Comparison of ENCODE assay signal across 22 cellular contexts in genomic region chr12:50127546-50127945, GRCh38. TPM values are rescaled to one million over a fixed set of nuclear protein-coding genes. Genes with fewer than 3 reads are reported as not detected.
DNase-seq lines count a peak whose midpoint lies in the region; ATAC-seq, FAIRE-seq and TF ChIP-seq lines count a peak whose summit lies in the region.
"Had no signal": no experiment of that assay in that cellular context is flagged by ENCODE, and none has a peak within 500 bp of the region (broad histone marks: within the 10 kb centered on the region; RNA-seq: fewer than 3 reads in every experiment).

No MANE protein-coding gene starts in this region.

- no TSS peak for BruUV-seq in K562 (replicated peaks; lab: Mats Ljungman, UMichigan)

- H3K9me3 ChIP-seq in right atrium auricular region, result no peaks in the 10 kb centered on the region
- no peaks in the 10 kb centered on the region; the same call in 1 of the 2 replicates for H3K9me3 ChIP-seq in K562 (replicated peaks; ENCODE audit: control insufficient read depth, insufficient read depth, low read depth, low read length)
- H3K9me3 ChIP-seq: spleen had no signal

- no peak overlapping the region for H3K4me3 ChIP-seq in right atrium auricular region
- H3K4me3 ChIP-seq in K562, result no peak overlapping the region
- H3K4me3 ChIP-seq: spleen had no signal

- TF ChIP-seq EP300 in K562 (IDR thresholded peaks at IDR 0.05; ENCODE audit: low read length), result no peak

- no peak for TF ChIP-seq CTCF in right atrium auricular region (IDR thresholded peaks at IDR 0.05)
- TF ChIP-seq CTCF in K562 (IDR thresholded peaks at IDR 0.05 in 2 of 3, conservative IDR thresholded peaks at IDR 0.05 in 1 of 3; ENCODE audit: insufficient read depth in 2 of 3, low read depth in 1 of 3, low read length in 3 of 3), result no peak

- DNase-seq in Right ventricle myocardium inferior (ENCODE audit: missing footprints), result no peak
- DNase-seq in right atrium auricular region (ENCODE audit: low spot score), result no peak
- DNase-seq in NCI-H2029 treated with DMSO at 0.1 percent for 48 hours (lab: John Stamatoyannopoulos, UW), result peak; percentile 86
- DNase-seq in K562 (ENCODE audit: extremely low read depth in 1 of 4, low spot score in 3 of 4), result no peak
- DNase-seq in stimulated activated effector memory CD8-positive, alpha-beta T cell treated with anti-CD3 and anti-CD28 coated beads, Interleukin-12 subunit alpha, Interleukin-12 subunit beta, amount 100 ng/mL, for 72 hours (ENCODE audit: low spot score in 2 of 2), result no peak
- DNase-seq in ACHN, result no peak
- DNase-seq in activated gamma-delta T cell (lab: John Stamatoyannopoulos, UW), result no peak
- DNase-seq: activated CD4-positive, alpha-beta memory T cell treated with anti-CD3 and anti-CD28 coated beads for 36 hours; amygdala; effector memory CD8-positive, alpha-beta T cell; IMR-90; mesendoderm; MM.1S; NCI-H2081 treated with DMSO at 0.1 percent for 48 hours; spleen; stimulated activated CD8-positive, alpha-beta memory T cell treated with anti-CD3 and anti-CD28 coated beads, Interleukin-4, amount 100 ng/mL, for 48 hours; SW 1271 had no signal

- CTCF ChIA-PET in K562 (lab: Yijun Ruan, JAX; ENCODE audit: low intra/inter-chr PET ratio), result interaction anchor here (1.3 kb wide), 1 partner anchor 53 kb away, joined by 4 read pairs; no protein-coding TSS in a partner anchor

- no peaks in the 10 kb centered on the region for H3K9me3 Mint-ChIP-seq in stimulated activated effector memory CD8-positive, alpha-beta T cell treated with anti-CD3 and anti-CD28 coated beads, Interleukin-12 subunit alpha, Interleukin-12 subunit beta, amount 100 ng/mL, for 72 hours
- H3K9me3 Mint-ChIP-seq: activated CD4-positive, alpha-beta memory T cell treated with anti-CD3 and anti-CD28 coated beads for 36 hours; activated T-helper 2 cell treated with anti-CD3 and anti-CD28 coated beads, Interferon-gamma antibody, Interleukin-2, Interleukin-4, amounts not matched to agents 10 μg/mL and 5 μg/mL and 100 μg/mL, durations not matched to agents 14 hours and 24 hours and 36 hours; effector memory CD8-positive, alpha-beta T cell had no signal

- no peaks in the 10 kb centered on the region for H4K20me1 ChIP-seq in K562 (replicated peaks; ENCODE audit: control insufficient read depth, insufficient read depth, low read length)

- intact Hi-C loops in Right ventricle myocardium inferior (cut with DNase I) (no loop called here), K562 (cut with micrococcal nuclease) (no loop called here)

- H3K4me2 ChIP-seq in K562 (ENCODE audit: insufficient read depth, low read length), result no peak overlapping the region

- ATAC-seq in Right ventricle myocardium inferior, result peak; percentile 74
- ATAC-seq in K562, result peak; percentile 42; the same call in 2 of the 3 replicates
- ATAC-seq in stimulated activated effector memory CD8-positive, alpha-beta T cell treated with anti-CD3 and anti-CD28 coated beads, Interleukin-12 subunit alpha, Interleukin-12 subunit beta, amount 100 ng/mL, for 72 hours, result no peak
- ATAC-seq in GM18867 (IDR thresholded peaks at IDR 0.05; ENCODE audit: unreplicated experiment), result no peak
- ATAC-seq: effector memory CD8-positive, alpha-beta T cell had no signal

- no peak for TF ChIP-seq RAD21 in K562 (CRISPR knock-in tag; conservative IDR thresholded peaks at IDR 0.05 in 1 of 2, IDR thresholded peaks at IDR 0.05 in 1 of 2)

- FAIRE-seq in K562 (lab: Jason Lieb, UNC), result no peak
- FAIRE-seq: D721Med had no signal

- no peak overlapping the region for H2AFZ ChIP-seq in K562 (ENCODE audit: low read depth, low read length)

- in situ Hi-C loops in K562 (cut with MboI), result no loop called here
- in situ Hi-C loops in ACHN (cut with HindIII; ENCODE audit: low pct_ligation_motif_present, low pct_unique_long_range_greater_than_20kb, low sequenced_read_pairs), result no loop called here

- no peaks in the 10 kb centered on the region for H3K27me3 ChIP-seq in right atrium auricular region
- H3K27me3 ChIP-seq in K562 (ENCODE audit: control insufficient read depth in 2 of 2, insufficient read depth in 2 of 2, low read length in 2 of 2), result no peaks in the 10 kb centered on the region
- H3K27me3 ChIP-seq: spleen had no signal

- H3K27ac Mint-ChIP-seq in stimulated activated effector memory CD8-positive, alpha-beta T cell treated with anti-CD3 and anti-CD28 coated beads, Interleukin-12 subunit alpha, Interleukin-12 subunit beta, amount 100 ng/mL, for 72 hours, result peak overlapping the region; percentile 81
- H3K27ac Mint-ChIP-seq: activated CD4-positive, alpha-beta memory T cell treated with anti-CD3 and anti-CD28 coated beads for 36 hours; activated T-helper 2 cell treated with anti-CD3 and anti-CD28 coated beads, Interferon-gamma antibody, Interleukin-2, Interleukin-4, amounts not matched to agents 10 μg/mL and 5 μg/mL and 100 μg/mL, durations not matched to agents 14 hours and 24 hours and 36 hours had no signal

- H3K9ac ChIP-seq in K562 (ENCODE audit: insufficient read depth in 1 of 2, low read depth in 2 of 2, low read length in 2 of 2), result no peak overlapping the region

- POLR2A ChIA-PET in K562 (lab: Yijun Ruan, JAX), result interaction anchor here (0.7 to 2.6 kb wide), 4 partner anchors 11 to 1115 kb away, joined by 4 to 15 read pairs (median 6); partner anchors contain the start of genes CERS5 and COX14

- no peaks in the 10 kb centered on the region for H3K79me2 ChIP-seq in K562 (ENCODE audit: control insufficient read depth, insufficient read depth, low read length)

- no peak for TF ChIP-seq POLR2A in K562 (conservative IDR thresholded peaks at IDR 0.05)

- no peak overlapping the region for H3K4me3 Mint-ChIP-seq in stimulated activated effector memory CD8-positive, alpha-beta T cell treated with anti-CD3 and anti-CD28 coated beads, Interleukin-12 subunit alpha, Interleukin-12 subunit beta, amount 100 ng/mL, for 72 hours
- H3K4me3 Mint-ChIP-seq: activated CD4-positive, alpha-beta memory T cell treated with anti-CD3 and anti-CD28 coated beads for 36 hours; effector memory CD8-positive, alpha-beta T cell had no signal

- H3K27ac ChIP-seq in right atrium auricular region (no peak overlapping the region), K562 (ENCODE audit: extremely low read depth, low read depth, low read length) (no peak overlapping the region)
- H3K27ac ChIP-seq: HL-60, spleen had no signal

- H3K9me1 ChIP-seq in K562 (ENCODE audit: control insufficient read depth, insufficient read depth, low read length), result no peaks in the 10 kb centered on the region

- H3K4me1 Mint-ChIP-seq in stimulated activated effector memory CD8-positive, alpha-beta T cell treated with anti-CD3 and anti-CD28 coated beads, Interleukin-12 subunit alpha, Interleukin-12 subunit beta, amount 100 ng/mL, for 72 hours, result peaks cover 22% of the 10 kb centered on the region

- H3K36me3 ChIP-seq in right atrium auricular region (peaks cover 39% of the 10 kb centered on the region), K562 (ENCODE audit: control insufficient read depth, insufficient read depth, low read length) (peaks cover 51% of the 10 kb centered on the region)

- no peaks in the 10 kb centered on the region for H3K4me1 ChIP-seq in right atrium auricular region
- no peaks in the 10 kb centered on the region for H3K4me1 ChIP-seq in K562 (replicated peaks in 1 of 2; ENCODE audit: control insufficient read depth in 2 of 2, insufficient read depth in 2 of 2, low read length in 2 of 2)

- peaks cover 97% of the 10 kb centered on the region for H3K36me3 Mint-ChIP-seq in stimulated activated effector memory CD8-positive, alpha-beta T cell treated with anti-CD3 and anti-CD28 coated beads, Interleukin-12 subunit alpha, Interleukin-12 subunit beta, amount 100 ng/mL, for 72 hours

- WGBS in K562 (ENCODE audit: insufficient coverage, low coverage, missing lambda C conversion rate), result 50% methylated on average over 2 of the region's 2 CpGs

RNA-seq across cellular contexts. Expression of gene COX14, which starts 15.5 kb away (rescaled TPM):
- total RNA-seq in Right ventricle myocardium inferior (234 TPM), right atrium auricular region (100 to 1,000 TPM; 139 to 181 TPM), K562 (2014; rRNA removed) (53.4 and 63.4 TPM in 2 replicates), K562 (2014; rRNA removed; fragmentation: Illumina TruSeq; extraction: Trizol) (46.3 and 50.9 TPM in 2 replicates), K562 (2015; rRNA removed; fragmentation: Illumina TruSeq; extraction: Trizol) (40.9 and 44.8 TPM in 2 replicates), K562 (2021) (51.7 and 65.1 TPM in 2 replicates)
- total RNA-seq in K562 (2011; cell fraction: chromatin; rRNA removed; ENCODE audit: low replicate concordance), result 10.7 and 19.2 TPM in 2 replicates
- 22.3 and 29.3 TPM in 2 replicates for total RNA-seq in K562 (2011; cell fraction: nucleolus; rRNA removed)
- 18.2 and 26.1 TPM in 2 replicates for total RNA-seq in K562 (2011; cell fraction: nucleoplasm; rRNA removed)
- polyA plus RNA-seq in K562 (2011; rRNA removed) (79.2 and 82.6 TPM in 2 replicates), K562 (2014; fragmentation: Illumina TruSeq; extraction: Trizol) (44.4 and 45.6 TPM in 2 replicates), K562 (2014; fragmentation: Nextera tagmentation; extraction: Ambion mirVana) (100 to 1,000 TPM; 259 to 269 TPM), K562 (2014; rRNA removed) (78.2 and 78.5 TPM in 2 replicates)
- 99.8 and 123 TPM in 2 replicates for polyA plus RNA-seq in K562 (2011; cell fraction: cytosol; rRNA removed)
- polyA plus RNA-seq in K562 (2011; cell fraction: nucleus; rRNA removed), result 34.9 and 36.3 TPM in 2 replicates
- polyA plus RNA-seq in K562 (2012), result 80.4 and 81.0 TPM in 2 replicates
- polyA minus RNA-seq in K562 (2011; rRNA and poly(A)+ RNA removed), result 20.7 and 20.8 TPM in 2 replicates
- 8.3 and 12.1 TPM in 2 replicates for polyA minus RNA-seq in K562 (2011; cell fraction: cytosol; rRNA and poly(A)+ RNA removed)
- 7.4 and 8.0 TPM in 2 replicates for polyA minus RNA-seq in K562 (2011; cell fraction: nucleus; rRNA and poly(A)+ RNA removed)

RNA-seq across cellular contexts. Expression of gene GPD1, which starts 23.7 kb away (rescaled TPM):
- total RNA-seq in Right ventricle myocardium inferior (51.1 TPM), right atrium auricular region (10 to 100 TPM in 1 of 2 donors, 1 to 10 TPM in 1; 8.8 to 38.7 TPM), K562 (2014; rRNA removed) (1.00 and 1.1 TPM in 2 replicates), K562 (2014; rRNA removed; fragmentation: Illumina TruSeq; extraction: Trizol) (0.35 and 0.47 TPM in 2 replicates), K562 (2015; rRNA removed; fragmentation: Illumina TruSeq; extraction: Trizol) (0.40 and 0.45 TPM in 2 replicates), K562 (2021) (0.55 and 0.67 TPM in 2 replicates)
- total RNA-seq in K562 (2011; cell fraction: chromatin; rRNA removed; ENCODE audit: low replicate concordance), result 0.51 and 1.1 TPM in 2 replicates
- 1.1 and 1.2 TPM in 2 replicates for total RNA-seq in K562 (2011; cell fraction: nucleolus; rRNA removed)
- total RNA-seq in K562 (2011; cell fraction: nucleoplasm; rRNA removed), result 0.51 and 1.5 TPM in 2 replicates
- polyA plus RNA-seq in K562 (2011; rRNA removed) (0.47 and 0.99 TPM in 2 replicates), K562 (2014; fragmentation: Illumina TruSeq; extraction: Trizol) (0.70 and 0.91 TPM in 2 replicates), K562 (2014; fragmentation: Nextera tagmentation; extraction: Ambion mirVana) (under 1 TPM; 0.13 to 0.45 TPM), K562 (2014; rRNA removed) (0.45 and 0.70 TPM in 2 replicates)
- polyA plus RNA-seq in K562 (2011; cell fraction: cytosol; rRNA removed), result 0.13 and 1.7 TPM in 2 replicates
- 0.90 and 1.5 TPM in 2 replicates for polyA plus RNA-seq in K562 (2011; cell fraction: nucleus; rRNA removed)
- polyA plus RNA-seq in K562 (2012), result 0.29 and 0.72 TPM in 2 replicates
- polyA minus RNA-seq in K562 (2011; rRNA and poly(A)+ RNA removed), result 0.09 and 1.0 TPM in 2 replicates
- polyA minus RNA-seq in K562 (2011; cell fraction: cytosol; rRNA and poly(A)+ RNA removed), result 0.67 TPM in 1 of 2 replicates, not detected in the other
- 0.22 and 0.40 TPM in 2 replicates for polyA minus RNA-seq in K562 (2011; cell fraction: nucleus; rRNA and poly(A)+ RNA removed)
- total RNA-seq: pulmonary artery endothelial cell had no signal

RNA-seq across cellular contexts. Expression of gene CERS5, which starts 39.6 kb away (rescaled TPM):
- total RNA-seq in Right ventricle myocardium inferior, result 9.6 TPM
- 10 to 100 TPM in 1 of 2 donors, 1 to 10 TPM in 1; 6.7 to 11.2 TPM for total RNA-seq in right atrium auricular region
- 179 and 195 TPM in 2 replicates for total RNA-seq in K562 (2011; cell fraction: chromatin; rRNA removed; ENCODE audit: low replicate concordance)
- total RNA-seq in K562 (2011; cell fraction: nucleolus; rRNA removed), result 134 and 135 TPM in 2 replicates
- 198 and 302 TPM in 2 replicates for total RNA-seq in K562 (2011; cell fraction: nucleoplasm; rRNA removed)
- total RNA-seq in K562 (2014; rRNA removed), result 14.4 and 19.3 TPM in 2 replicates
- total RNA-seq in K562 (2014; rRNA removed; fragmentation: Illumina TruSeq; extraction: Trizol), result 17.8 and 21.2 TPM in 2 replicates
- 14.1 and 15.4 TPM in 2 replicates for total RNA-seq in K562 (2015; rRNA removed; fragmentation: Illumina TruSeq; extraction: Trizol)
- total RNA-seq in K562 (2021), result 21.0 and 24.3 TPM in 2 replicates
- polyA plus RNA-seq in K562 (2011; rRNA removed), result 41.9 and 47.5 TPM in 2 replicates
- polyA plus RNA-seq in K562 (2011; cell fraction: cytosol; rRNA removed), result 36.7 and 58.5 TPM in 2 replicates
- polyA plus RNA-seq in K562 (2011; cell fraction: nucleus; rRNA removed), result 62.9 and 73.2 TPM in 2 replicates
- polyA plus RNA-seq in K562 (2012), result 16.6 and 23.6 TPM in 2 replicates
- 21.3 and 23.4 TPM in 2 replicates for polyA plus RNA-seq in K562 (2014; fragmentation: Illumina TruSeq; extraction: Trizol)
- 1 to 10 TPM; 6.1 to 8.7 TPM for polyA plus RNA-seq in K562 (2014; fragmentation: Nextera tagmentation; extraction: Ambion mirVana)
- polyA plus RNA-seq in K562 (2014; rRNA removed), result 25.2 and 32.5 TPM in 2 replicates
- polyA minus RNA-seq in K562 (2011; rRNA and poly(A)+ RNA removed), result 72.4 and 76.9 TPM in 2 replicates
- 21.6 and 27.5 TPM in 2 replicates for polyA minus RNA-seq in K562 (2011; cell fraction: cytosol; rRNA and poly(A)+ RNA removed)
- polyA minus RNA-seq in K562 (2011; cell fraction: nucleus; rRNA and poly(A)+ RNA removed), result 25.8 and 33.0 TPM in 2 replicates

RNA-seq across cellular contexts. Expression of gene SMARCD1, which starts 42.4 kb away (rescaled TPM):
- total RNA-seq in Right ventricle myocardium inferior, result 20.1 TPM
- 10 to 100 TPM; 29.6 to 35.5 TPM for total RNA-seq in right atrium auricular region
- 100 and 119 TPM in 2 replicates for total RNA-seq in K562 (2011; cell fraction: chromatin; rRNA removed; ENCODE audit: low replicate concordance)
- total RNA-seq in K562 (2011; cell fraction: nucleolus; rRNA removed), result 57.0 and 69.7 TPM in 2 replicates
- total RNA-seq in K562 (2011; cell fraction: nucleoplasm; rRNA removed), result 75.5 and 101 TPM in 2 replicates
- 65.3 and 98.3 TPM in 2 replicates for total RNA-seq in K562 (2014; rRNA removed)
- total RNA-seq in K562 (2014; rRNA removed; fragmentation: Illumina TruSeq; extraction: Trizol), result 43.8 and 47.5 TPM in 2 replicates
- total RNA-seq in K562 (2015; rRNA removed; fragmentation: Illumina TruSeq; extraction: Trizol), result 45.8 and 47.5 TPM in 2 replicates
- total RNA-seq in K562 (2021), result 68.2 and 77.0 TPM in 2 replicates
- 48.0 and 70.5 TPM in 2 replicates for polyA plus RNA-seq in K562 (2011; rRNA removed)
- polyA plus RNA-seq in K562 (2011; cell fraction: cytosol; rRNA removed), result 52.7 and 56.9 TPM in 2 replicates
- polyA plus RNA-seq in K562 (2011; cell fraction: nucleus; rRNA removed), result 81.1 and 98.9 TPM in 2 replicates
- polyA plus RNA-seq in K562 (2012), result 50.7 and 56.4 TPM in 2 replicates
- 85.6 and 91.7 TPM in 2 replicates for polyA plus RNA-seq in K562 (2014; fragmentation: Illumina TruSeq; extraction: Trizol)
- 1 to 10 TPM in 1 of 2 experiments, under 1 TPM in 1; 0.86 to 1.5 TPM for polyA plus RNA-seq in K562 (2014; fragmentation: Nextera tagmentation; extraction: Ambion mirVana)
- 49.1 and 51.3 TPM in 2 replicates for polyA plus RNA-seq in K562 (2014; rRNA removed)
- 59.4 and 59.7 TPM in 2 replicates for polyA minus RNA-seq in K562 (2011; rRNA and poly(A)+ RNA removed)
- 53.8 TPM in 2 replicates for polyA minus RNA-seq in K562 (2011; cell fraction: cytosol; rRNA and poly(A)+ RNA removed)
- polyA minus RNA-seq in K562 (2011; cell fraction: nucleus; rRNA and poly(A)+ RNA removed), result 25.7 and 41.5 TPM in 2 replicates

Comparison
In these comparisons a context has a peak if more than half of its experiments do, and no peak if none do; other contexts are left out.
1. ATAC-seq: peak in Right ventricle myocardium inferior (single experiment) and K562 (single experiment); none in stimulated activated effector memory CD8-positive, alpha-beta T cell treated with anti-CD3 and anti-CD28 coated beads, Interleukin-12 subunit alpha, Interleukin-12 subunit beta, amount 100 ng/mL, for 72 hours (single experiment) and GM18867 (single experiment).